ENCODE assay signal across 35 cellular contexts in genomic region chr4:189367832-189368231, GRCh38.
"Had no signal": no experiment of that assay in that cellular context is flagged by ENCODE, and none has a peak within 500 bp of the region (broad histone marks: within the 10 kb centered on the region; RNA-seq: fewer than 3 reads in every experiment).

No MANE protein-coding gene starts in this region.

- H3K36me3 ChIP-seq: MG63 had no signal

- H3K27ac ChIP-seq: KMS-11 had no signal

- H3K9ac ChIP-seq: KMS-11 had no signal

- H3K4me3 ChIP-seq: MG63 had no signal

- H3K27me3 ChIP-seq: MG63 had no signal

- H3K4me2 ChIP-seq: KMS-11 had no signal

- DNase-seq: Karpas-422, Kasumi-1, MG63, MM.1S, MV-4-11, NCI-H1048, NCI-H1092, NCI-H1092 treated with DMSO at 0.1 percent for 48 hours, NCI-H1105, NCI-H1105 treated with DMSO at 0.1 percent for 48 hours, NCI-H1417, NCI-H1417 treated with DMSO at 0.1 percent for 48 hours, NCI-H1436, NCI-H1436 treated with DMSO at 0.1 percent for 48 hours, NCI-H146, NCI-H1694, NCI-H1694 treated with DMSO at 0.1 percent for 48 hours, NCI-H187, NCI-H187 treated with DMSO at 0.1 percent for 48 hours, NCI-H1930, NCI-H2029 treated with DMSO at 0.1 percent for 48 hours, NCI-H2081, NCI-H2081 treated with DMSO at 0.1 percent for 48 hours, NCI-H2107, NCI-H2171, NCI-H2171 treated with DMSO at 0.1 percent for 48 hours, NCI-H2227 treated with DMSO at 0.1 percent for 48 hours, NCI-H226, NCI-H345, NCI-H446, NCI-H446 treated with DMSO at 0.1 percent for 48 hours, NCI-H510A, NCI-H510A treated with DMSO at 0.1 percent for 48 hours, NCI-H524 had no signal

- H3K9me3 ChIP-seq: MG63 had no signal
